Comparison of ENCODE assay signal across 29 cellular contexts in genomic region chr12:52749827-52750226, GRCh38. TPM values are rescaled to one million over a fixed set of nuclear protein-coding genes. Genes with fewer than 3 reads are reported as not detected.
"Had no signal": no experiment of that assay in that cellular context is flagged by ENCODE, and none has a peak within 500 bp of the region (broad histone marks: within the 10 kb centered on the region; RNA-seq: fewer than 3 reads in every experiment).

No MANE protein-coding gene starts in this region.

- DNase-seq: effector CD8-positive, alpha-beta T cell; effector memory CD8-positive, alpha-beta T cell; endodermal cell; erythroblast; esophagus squamous epithelium; foreskin fibroblast; foreskin melanocyte; gastrocnemius medialis; glutamatergic neuron; heart right ventricle; hippocampal formation; left cardiac atrium; left lung; left ventricle myocardium superior; lower lobe of right lung; mesenchymal stem cell; mucosa of descending colon; naive B cell; naive thymus-derived CD8-positive, alpha-beta T cell had no signal

- H3K4me1 ChIP-seq: esophagus squamous epithelium, gastrocnemius medialis, heart right ventricle, left lung, lower lobe of right lung had no signal

- H3K27me3 ChIP-seq: gastrocnemius medialis had no signal

- ATAC-seq: effector memory CD8-positive, alpha-beta T cell; esophagus mucosa; gastrocnemius medialis; heart right ventricle; left cardiac atrium; left lung; left ventricle myocardium superior; lower lobe of right lung; mucosa of descending colon; naive thymus-derived CD8-positive, alpha-beta T cell had no signal

- H3K4me3 ChIP-seq: esophagus squamous epithelium, gastrocnemius medialis, heart right ventricle, left lung, lower lobe of right lung, mucosa of descending colon had no signal

- H3K27ac ChIP-seq: epithelial cell of prostate, esophagus squamous epithelium, gastrocnemius medialis, heart right ventricle, left lung, lower lobe of right lung had no signal

- H3K36me3 ChIP-seq: esophagus squamous epithelium, gastrocnemius medialis, heart right ventricle, left lung, lower lobe of right lung had no signal

- H3K9me3 ChIP-seq: esophagus squamous epithelium, gastrocnemius medialis, heart right ventricle, left lung, lower lobe of right lung, mucosa of descending colon had no signal

RNA-seq across cellular contexts. Expression of gene KRT76, which starts 27.3 kb away (rescaled TPM):
- total RNA-seq: dermis microvascular lymphatic vessel endothelial cell; endodermal cell; esophagus squamous epithelium; gastrocnemius medialis; glomerular endothelial cell; heart right ventricle; kidney epithelial cell; left cardiac atrium; left lung; left ventricle myocardium superior; lower leg skin; lower lobe of right lung; lung microvascular endothelial cell; mesenteric fat pad; mesothelial cell of epicardium; mucosa of descending colon; myocyte; naive thymus-derived CD8-positive, alpha-beta T cell had no signal

RNA-seq across cellular contexts. Expression of gene KRT3, which starts 46.1 kb away (rescaled TPM):
- total RNA-seq: dermis microvascular lymphatic vessel endothelial cell; endodermal cell; gastrocnemius medialis; heart right ventricle; kidney epithelial cell; left cardiac atrium; left lung; left ventricle myocardium superior; lower leg skin; lower lobe of right lung; lung microvascular endothelial cell; mesenteric fat pad; mucosa of descending colon; myocyte; naive thymus-derived CD8-positive, alpha-beta T cell had no signal

RNA-seq across cellular contexts. Expression of gene KRT77, which starts 46.5 kb away (rescaled TPM):
- total RNA-seq: dermis microvascular lymphatic vessel endothelial cell; endodermal cell; esophagus mucosa; esophagus squamous epithelium; gastrocnemius medialis; glomerular endothelial cell; kidney epithelial cell; left cardiac atrium; left lung; left ventricle myocardium superior; lower lobe of right lung; lung microvascular endothelial cell; mesenteric fat pad; mesothelial cell of epicardium; mucosa of descending colon; myocyte; naive thymus-derived CD8-positive, alpha-beta T cell had no signal
